Comparison of ENCODE assay signal across 12 cellular contexts in the genomic region with DNA sequence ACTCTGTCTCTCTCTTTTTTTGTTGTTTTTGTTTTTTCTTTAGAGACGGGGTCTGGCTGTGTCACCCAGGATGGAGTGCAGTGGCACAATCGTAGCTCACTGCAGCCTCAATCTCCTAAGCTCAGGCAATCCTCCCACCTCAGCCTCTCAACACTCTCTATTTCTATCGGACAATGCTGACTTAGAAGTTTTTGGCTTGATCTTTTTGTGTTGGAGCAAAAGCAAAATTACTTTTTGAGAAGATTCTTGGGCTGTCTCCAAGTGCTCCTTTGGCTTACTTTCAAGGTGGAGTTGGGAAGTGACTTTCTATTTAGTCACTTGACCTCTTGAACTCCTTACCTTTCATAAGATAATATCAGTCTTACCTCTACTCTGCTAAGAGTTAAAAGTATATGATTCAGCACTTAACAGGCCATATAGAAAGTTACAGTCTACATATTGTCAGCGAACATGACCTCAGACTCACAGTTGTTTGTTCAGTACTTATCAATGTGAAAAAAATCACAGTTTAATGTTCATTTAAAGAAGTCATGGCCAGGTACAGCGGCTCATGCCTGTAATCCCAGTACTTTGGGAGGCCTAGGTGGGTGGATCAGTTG. TPM values are rescaled to one million over a fixed set of nuclear protein-coding genes. Genes with fewer than 3 reads are reported as not detected.
DNase-seq lines count a peak whose midpoint lies in the region; ATAC-seq, FAIRE-seq and TF ChIP-seq lines count a peak whose summit lies in the region.
"Had no signal": no experiment of that assay in that cellular context is flagged by ENCODE, and none has a peak within 500 bp of the region (broad histone marks: within the 10 kb centered on the region; RNA-seq: fewer than 3 reads in every experiment).

No MANE protein-coding gene starts in this region.

- peaks cover 4% of the 10 kb centered on the region for H3K79me1 ChIP-seq in trophoblast cell (ENCODE audit: low read length)

- no peak overlapping the region for H3K4ac ChIP-seq in trophoblast cell (ENCODE audit: low read depth, low read length)

- no peaks in the 10 kb centered on the region for H3K9me2 ChIP-seq in PC-3 (replicated peaks; ENCODE audit: low read length)

- H3K4me2 ChIP-seq in PC-3 (ENCODE audit: low read length) (peak overlapping the region; percentile 60), endothelial cell of umbilical vein (ENCODE audit: insufficient read depth, low read length) (peak overlapping the region; percentile 82), trophoblast cell (ENCODE audit: low read length) (no peak overlapping the region)

- WGBS in trophoblast cell (ENCODE audit: extremely low coverage, insufficient coverage, insufficient read length): no CpG with 5 or more reads among the region's 5 CpGs

- no peaks in the 10 kb centered on the region for H3K9me1 ChIP-seq in endothelial cell of umbilical vein (replicated peaks; ENCODE audit: control insufficient read depth, extremely low read depth, insufficient read depth, low read length)

- peak overlapping the region; percentile 45 for H4K91ac ChIP-seq in trophoblast cell (ENCODE audit: low read depth, low read length)

- peak; percentile 28 for FAIRE-seq in endothelial cell of umbilical vein (lab: Jason Lieb, UNC)

- H3K9me3 Mint-ChIP-seq in T-cell: no peaks in the 10 kb centered on the region

- H3K4me3 ChIP-seq in PC-3 (ENCODE audit: low read length) (peak overlapping the region; percentile 32; the same call in 1 of the 2 replicates), endothelial cell of umbilical vein (replicated peaks in 1 of 3; ENCODE audit: insufficient read depth in 1 of 3, low read depth in 1 of 3, low read length in 3 of 3) (no peak overlapping the region), trophoblast cell (ENCODE audit: low read depth, low read length) (no peak overlapping the region)

- CTCF ChIA-PET in PC-3 (lab: Charles Lee): no interaction called here
- CTCF ChIA-PET in endothelial cell of umbilical vein (lab: Charles Lee): interaction anchor here (1.2 kb wide), 1 partner anchor 48 kb away, joined by 3 read pairs; a partner anchor contains a TSS
- CTCF ChIA-PET in T-cell (lab: Charles Lee): no interaction called here

- peaks cover 0 to 3% of the 10 kb centered on the region in 2 donors for H3K27me3 Mint-ChIP-seq in T-cell

- peaks cover 41% of the 10 kb centered on the region for H3K4me1 ChIP-seq in PC-3 (ENCODE audit: insufficient read depth, low read length)
- peaks cover 23% of the 10 kb centered on the region for H3K4me1 ChIP-seq in endothelial cell of umbilical vein (ENCODE audit: control insufficient read depth, extremely low read depth, insufficient read depth, low read length)
- peaks cover 9 to 14% of the 10 kb centered on the region in 2 experiments for H3K4me1 ChIP-seq in trophoblast cell (ENCODE audit: control insufficient read depth in 1 of 2, insufficient read depth in 2 of 2, low read length in 2 of 2)

- no peak overlapping the region for H3K14ac ChIP-seq in trophoblast cell (ENCODE audit: low read length)

- H3K36me3 ChIP-seq in PC-3 (ENCODE audit: low read depth, low read length) (no peaks in the 10 kb centered on the region), endothelial cell of umbilical vein (ENCODE audit: control insufficient read depth in 2 of 2, extremely low read depth in 1 of 2, insufficient read depth in 2 of 2, low read length in 2 of 2) (no peaks in the 10 kb centered on the region), trophoblast cell (ENCODE audit: control insufficient read depth in 1 of 2, insufficient read depth in 2 of 2, low read length in 2 of 2) (no peaks in the 10 kb centered on the region)

- BruUV-seq in PC-3 (replicated peaks; lab: Mats Ljungman, UMichigan): no TSS peak
- BruUV-seq in endothelial cell of umbilical vein (replicated peaks; lab: Mats Ljungman, UMichigan): no TSS peak

- H3K4me3 Mint-ChIP-seq in T-cell: no peak overlapping the region
- H3K4me3 Mint-ChIP-seq: endodermal cell had no signal

- peaks cover 0 to 8% (median 4%) of the 10 kb centered on the region in 3 donors for H3K4me1 Mint-ChIP-seq in T-cell

- H4K20me1 ChIP-seq in PC-3 (ENCODE audit: low read length): no peaks in the 10 kb centered on the region
- H4K20me1 ChIP-seq in endothelial cell of umbilical vein (replicated peaks; ENCODE audit: control insufficient read depth, extremely low read depth, insufficient read depth, low read length): no peaks in the 10 kb centered on the region

- no peaks in the 10 kb centered on the region for H3K27me3 ChIP-seq in PC-3 (ENCODE audit: low read length)
- no peaks in the 10 kb centered on the region for H3K27me3 ChIP-seq in endothelial cell of umbilical vein (ENCODE audit: control insufficient read depth in 2 of 2, insufficient read depth in 2 of 2, low read length in 2 of 2)
- no peaks in the 10 kb centered on the region for H3K27me3 ChIP-seq in trophoblast cell (ENCODE audit: insufficient read depth, low read length)

- H2BK5ac ChIP-seq in trophoblast cell (ENCODE audit: low read depth, low read length, poor library complexity): peak overlapping the region; percentile 42

- no peak for TF ChIP-seq POLR2A in endothelial cell of umbilical vein (IDR thresholded peaks at IDR 0.05; ENCODE audit: low read depth, low read length)

- peak; percentile 8 for DNase-seq in H4 (ENCODE audit: low spot score)
- peak; percentile 98 for DNase-seq in PC-3
- peak; percentile 50 for DNase-seq in endothelial cell of umbilical vein (ENCODE audit: low read depth, low spot score)
- DNase-seq in trophoblast cell: peak in 1 of 2 donors; percentile 40
- DNase-seq in T-cell: no peak
- no peak for DNase-seq in putamen (ENCODE audit: low spot score)
- DNase-seq in activated CD4-positive, alpha-beta T cell treated with anti-CD3 and anti-CD28 coated beads, Interleukin-2, amount 50 U/mL, for 4 hours: no peak
- DNase-seq: activated T-cell treated with anti-CD3 and anti-CD28 coated beads, Interleukin-2, amount 50 U/mL, for 1 hour; aorta; COR-L47; endodermal cell; NCI-H1105 treated with DMSO at 0.1 percent for 48 hours had no signal

- H4K12ac ChIP-seq in trophoblast cell (ENCODE audit: low read depth, low read length): no peak overlapping the region

- H2AK5ac ChIP-seq in trophoblast cell (ENCODE audit: low read length): no peak overlapping the region

- H2BK120ac ChIP-seq in trophoblast cell (ENCODE audit: insufficient read depth, low read length, poor library complexity): peak overlapping the region; percentile 30

- POLR2A ChIA-PET in PC-3 (lab: Charles Lee; ENCODE audit: unreplicated experiment) (no interaction called here), endothelial cell of umbilical vein (lab: Charles Lee) (no interaction called here), T-cell (lab: Charles Lee) (no interaction called here)

- no peak overlapping the region for H2BK12ac ChIP-seq in trophoblast cell (ENCODE audit: low read length)

- H3K23ac ChIP-seq in trophoblast cell (ENCODE audit: low read length): no peak overlapping the region

- dilution Hi-C loops in endothelial cell of umbilical vein (cut with MboI; ENCODE audit: extremely low pct_ligation_motif_present, low sequenced_read_pairs): no loop called here

- intact Hi-C loops in PC-3 (cut with micrococcal nuclease) (loop anchor here (1.0 to 2.0 kb wide), 3 partner anchors 29 to 49 kb away; a partner anchor contains a TSS), endothelial cell of umbilical vein (cut with micrococcal nuclease) (loop anchor here (2.0 to 5.0 kb wide), 3 partner anchors 43 to 115 kb away; a partner anchor contains a TSS)

- H2AFZ ChIP-seq in PC-3 (ENCODE audit: low read length) (no peak overlapping the region), endothelial cell of umbilical vein (ENCODE audit: low read depth, low read length) (peak overlapping the region; percentile 67), trophoblast cell (ENCODE audit: insufficient read depth, low read length, poor library complexity) (no peak overlapping the region)

- TF ChIP-seq CTCF in PC-3 (conservative IDR thresholded peaks at IDR 0.05; ENCODE audit: low read depth, low read length): no peak
- no peak for TF ChIP-seq CTCF in endothelial cell of umbilical vein (IDR thresholded peaks at IDR 0.05; ENCODE audit: extremely low read depth in 1 of 2, insufficient read depth in 1 of 2, low read depth in 1 of 2, low read length in 2 of 2)

- H3K27ac ChIP-seq in PC-3 (ENCODE audit: low read length): peak overlapping the region; percentile 91
- H3K27ac ChIP-seq in endothelial cell of umbilical vein (ENCODE audit: insufficient read depth, low read depth, low read length): peak overlapping the region; percentile 61
- peak overlapping the region; percentile 77 for H3K27ac ChIP-seq in trophoblast cell (ENCODE audit: low read depth, low read length)

- H3K18ac ChIP-seq in trophoblast cell (ENCODE audit: low read length): no peak overlapping the region

- no peak overlapping the region for H4K8ac ChIP-seq in trophoblast cell (ENCODE audit: low read depth, low read length)

- peaks cover 6% of the 10 kb centered on the region for H3F3A ChIP-seq in PC-3 (ENCODE audit: low read length, unreplicated experiment)

- peak overlapping the region; percentile 65 for H3K9ac ChIP-seq in PC-3 (ENCODE audit: low read length)
- no peak overlapping the region for H3K9ac ChIP-seq in endothelial cell of umbilical vein (replicated peaks; ENCODE audit: extremely low read depth, insufficient read depth, low read length)
- no peak overlapping the region for H3K9ac ChIP-seq in trophoblast cell (ENCODE audit: low read length)

- H3K79me2 ChIP-seq in PC-3 (ENCODE audit: low read length) (no peaks in the 10 kb centered on the region), endothelial cell of umbilical vein (ENCODE audit: control insufficient read depth, insufficient read depth, low read length) (no peaks in the 10 kb centered on the region), trophoblast cell (ENCODE audit: control insufficient read depth, insufficient read depth, low read length, poor library complexity) (no peaks in the 10 kb centered on the region)

- H3K36me3 Mint-ChIP-seq in T-cell: no peaks in the 10 kb centered on the region

- ATAC-seq in PC-3 (peak; percentile 86), T-cell (replicated peaks in 1 of 4) (no peak)

- H3K27ac Mint-ChIP-seq in T-cell: peak overlapping the region in 1 of 2 donors; percentile 46

- H3K9me3 ChIP-seq in PC-3 (ENCODE audit: low read length) (no peaks in the 10 kb centered on the region), endothelial cell of umbilical vein (replicated peaks; ENCODE audit: control insufficient read depth, insufficient read depth, low read length) (no peaks in the 10 kb centered on the region), trophoblast cell (ENCODE audit: insufficient read depth, low read depth, low read length) (no peaks in the 10 kb centered on the region)

RNA-seq across cellular contexts. Expression of a gene that starts 15.4 kb away (rescaled TPM):
- total RNA-seq in H4 (2014; rRNA removed; shearing (Covaris generic)): 13.5 and 16.4 TPM in 2 replicates
- total RNA-seq in PC-3 (2014; rRNA removed) (11.8 and 12.3 TPM in 2 replicates), endothelial cell of umbilical vein (14.9 and 16.2 TPM in 2 replicates), T-cell (10 to 100 TPM; 24.8 to 28.3 (median 25.5) TPM)
- polyA plus RNA-seq in endothelial cell of umbilical vein: 9.4 and 10.4 TPM in 2 replicates
- 9.8 and 10.5 TPM in 2 replicates for polyA plus RNA-seq in endothelial cell of umbilical vein (2011; cell fraction: cytosol; rRNA removed)
- 22.2 and 22.6 TPM in 2 replicates for polyA plus RNA-seq in endothelial cell of umbilical vein (2011; cell fraction: nucleus; rRNA removed)
- polyA plus RNA-seq in endothelial cell of umbilical vein (2012): 11.4 and 12.4 TPM in 2 replicates
- polyA minus RNA-seq in endothelial cell of umbilical vein: 8.4 and 10.7 TPM in 2 replicates
- 15.4 TPM for polyA minus RNA-seq in endothelial cell of umbilical vein (2011; cell fraction: cytosol; rRNA and poly(A)+ RNA removed)
- 14.5 and 19.3 TPM in 2 replicates for polyA minus RNA-seq in endothelial cell of umbilical vein (2011; cell fraction: nucleus; rRNA and poly(A)+ RNA removed)
- polyA plus RNA-seq in trophoblast cell (2013): 20.3 and 22.2 TPM in 2 replicates

RNA-seq across cellular contexts. Expression of a gene that starts 43.2 kb away (rescaled TPM):
- 17.2 and 23.1 TPM in 2 replicates for total RNA-seq in H4 (2014; rRNA removed; shearing (Covaris generic))
- total RNA-seq in PC-3 (2014; rRNA removed) (36.7 and 45.6 TPM in 2 replicates), endothelial cell of umbilical vein (79.4 and 83.5 TPM in 2 replicates), T-cell (100 to 1,000 TPM in 2 of 5 donors, 10 to 100 TPM in 3; 80.2 to 136 (median 94.4) TPM)
- polyA plus RNA-seq in endothelial cell of umbilical vein: 9.9 and 27.3 TPM in 2 replicates
- 10.9 and 11.7 TPM in 2 replicates for polyA plus RNA-seq in endothelial cell of umbilical vein (2011; cell fraction: cytosol; rRNA removed)
- 103 and 185 TPM in 2 replicates for polyA plus RNA-seq in endothelial cell of umbilical vein (2011; cell fraction: nucleus; rRNA removed)
- 52.3 and 66.6 TPM in 2 replicates for polyA plus RNA-seq in endothelial cell of umbilical vein (2012)
- polyA minus RNA-seq in endothelial cell of umbilical vein: 28.5 and 35.5 TPM in 2 replicates
- polyA minus RNA-seq in endothelial cell of umbilical vein (2011; cell fraction: cytosol; rRNA and poly(A)+ RNA removed): 10.9 TPM
- polyA minus RNA-seq in endothelial cell of umbilical vein (2011; cell fraction: nucleus; rRNA and poly(A)+ RNA removed): 33.8 and 38.8 TPM in 2 replicates
- 98.7 and 101 TPM in 2 replicates for polyA plus RNA-seq in trophoblast cell (2013)

RNA-seq across cellular contexts. Expression of a gene that starts 48.1 kb away (rescaled TPM):
- 6.7 and 12.0 TPM in 2 replicates for total RNA-seq in H4 (2014; rRNA removed; shearing (Covaris generic))
- total RNA-seq in PC-3 (2014; rRNA removed) (24.0 and 34.5 TPM in 2 replicates), endothelial cell of umbilical vein (19.3 and 21.8 TPM in 2 replicates), T-cell (10 to 100 TPM; 14.9 to 34.3 (median 30.1) TPM)
- 7.3 and 9.9 TPM in 2 replicates for polyA plus RNA-seq in endothelial cell of umbilical vein
- 10.1 and 11.0 TPM in 2 replicates for polyA plus RNA-seq in endothelial cell of umbilical vein (2011; cell fraction: cytosol; rRNA removed)
- polyA plus RNA-seq in endothelial cell of umbilical vein (2011; cell fraction: nucleus; rRNA removed): 19.8 and 28.9 TPM in 2 replicates
- 13.9 and 16.3 TPM in 2 replicates for polyA plus RNA-seq in endothelial cell of umbilical vein (2012)
- polyA minus RNA-seq in endothelial cell of umbilical vein: 12.6 and 18.6 TPM in 2 replicates
- polyA minus RNA-seq in endothelial cell of umbilical vein (2011; cell fraction: cytosol; rRNA and poly(A)+ RNA removed): 14.7 TPM
- 12.2 and 12.5 TPM in 2 replicates for polyA minus RNA-seq in endothelial cell of umbilical vein (2011; cell fraction: nucleus; rRNA and poly(A)+ RNA removed)
- polyA plus RNA-seq in trophoblast cell (2013): 13.9 and 15.4 TPM in 2 replicates

Comparison
In these comparisons a context has a peak if more than half of its experiments do, and no peak if none do; other contexts are left out.
1. DNase-seq: peak in H4 (single experiment), PC-3 (single experiment) and endothelial cell of umbilical vein (single experiment); none in T-cell (0 of 34), putamen (single experiment) and activated CD4-positive, alpha-beta T cell treated with anti-CD3 and anti-CD28 coated beads, Interleukin-2, amount 50 U/mL, for 4 hours (0 of 2).
2. Peak in every context shown above with its lines, with median percentiles within 50 percentile points of each other: H3K27ac ChIP-seq.